Comparison of ENCODE assay signal across 8 cellular contexts in the genomic region with DNA sequence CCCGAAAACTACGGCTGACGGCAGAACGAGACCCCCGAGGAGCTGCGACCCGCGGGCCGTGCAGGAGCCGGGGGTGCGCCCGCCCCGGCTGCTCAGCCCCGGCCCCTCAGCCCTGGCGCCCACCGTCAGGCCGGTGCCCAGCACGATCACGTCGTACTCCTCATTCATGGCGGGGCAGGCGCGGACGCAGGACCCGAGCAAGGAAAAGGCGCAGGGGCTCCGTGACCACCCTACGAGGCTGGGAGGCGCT. TPM values are rescaled to one million over a fixed set of nuclear protein-coding genes. Genes with fewer than 3 reads are reported as not detected.
A peak's percentile ranks its signal among the peaks of the same experiment; 100 is the strongest.
DNase-seq lines count a peak whose midpoint lies in the region; ATAC-seq, FAIRE-seq and TF ChIP-seq lines count a peak whose summit lies in the region.

No MANE protein-coding gene starts in this region.

- peak overlapping the region; percentile 96 for H3K27ac ChIP-seq in fibroblast of lung (ENCODE audit: insufficient read depth, low read length)

- H3K4me3 ChIP-seq in fibroblast of lung (replicated peaks in 1 of 4; ENCODE audit: control extremely low read depth in 1 of 4, insufficient read depth in 1 of 4, low read depth in 3 of 4, low read length in 4 of 4) = peak overlapping the region; percentile 59 to 99 (median 92)

- no peak for FAIRE-seq in RCC 7860 (lab: Jason Lieb, UNC)

- peaks cover 52% of the 10 kb centered on the region for H3K79me2 ChIP-seq in fibroblast of lung (ENCODE audit: control insufficient read depth, insufficient read depth, low read length)

- no peaks in the 10 kb centered on the region for H3K4me1 ChIP-seq in fibroblast of lung (ENCODE audit: control insufficient read depth, extremely low read depth, insufficient read depth, low read length)

- H3K36me3 ChIP-seq in fibroblast of lung (ENCODE audit: control insufficient read depth, insufficient read depth, low read length) = no peaks in the 10 kb centered on the region

- H3K4me3 Mint-ChIP-seq in progenitor cell of endocrine pancreas (ENCODE audit: low read depth) = peak overlapping the region; percentile 82

- no peak overlapping the region for H3K4me2 ChIP-seq in fibroblast of lung (ENCODE audit: extremely low read depth, insufficient read depth, low read length)

- TF ChIP-seq CTCF in fibroblast of lung (conservative IDR thresholded peaks at IDR 0.05 in 1 of 2, IDR thresholded peaks at IDR 0.05 in 1 of 2; ENCODE audit: low read depth in 1 of 2, low read length in 2 of 2) (no peak), progenitor cell of endocrine pancreas (IDR thresholded peaks at IDR 0.05; ENCODE audit: unreplicated experiment) (no peak)

- H3K27me3 ChIP-seq in fibroblast of lung (ENCODE audit: control insufficient read depth, insufficient read depth, low read length) = no peaks in the 10 kb centered on the region

- peak; percentile 30 for ATAC-seq in GM18505 (IDR thresholded peaks at IDR 0.05; ENCODE audit: unreplicated experiment)
- ATAC-seq in HG02623 (IDR thresholded peaks at IDR 0.05; ENCODE audit: unreplicated experiment) = peak; percentile 7

- peaks cover 32% of the 10 kb centered on the region for H3K4me1 Mint-ChIP-seq in progenitor cell of endocrine pancreas (ENCODE audit: low read depth)

- H3K9me3 ChIP-seq in fibroblast of lung (ENCODE audit: control insufficient read depth, insufficient read depth, low read depth, low read length) = no peaks in the 10 kb centered on the region

- H3K27ac Mint-ChIP-seq in progenitor cell of endocrine pancreas = peak overlapping the region; percentile 98

- no peaks in the 10 kb centered on the region for H3K9me3 Mint-ChIP-seq in progenitor cell of endocrine pancreas (ENCODE audit: low read depth)

- peak overlapping the region; percentile 70 for H2AFZ ChIP-seq in fibroblast of lung (ENCODE audit: low read length)

- peaks cover 3% of the 10 kb centered on the region for H3K36me3 Mint-ChIP-seq in progenitor cell of endocrine pancreas (ENCODE audit: insufficient read depth)

- H3K9ac ChIP-seq in fibroblast of lung (ENCODE audit: insufficient read depth, low read length) = peak overlapping the region; percentile 97

- H4K20me1 ChIP-seq in fibroblast of lung (ENCODE audit: control insufficient read depth, extremely low read depth, insufficient read depth, low read length) = peaks cover 5% of the 10 kb centered on the region

- DNase-seq in RCC 7860 (ENCODE audit: low spot score) = peak; percentile 23
- DNase-seq in fibroblast of lung (ENCODE audit: low read depth in 2 of 2) = no peak
- DNase-seq in progenitor cell of endocrine pancreas (ENCODE audit: low spot score, unreplicated experiment) = no peak
- DNase-seq in NCI-H510A (lab: John Stamatoyannopoulos, UW) = no peak
- DNase-seq in MV-4-11 (lab: John Stamatoyannopoulos, UW) = no peak
- no peak for DNase-seq in medulla oblongata (ENCODE audit: extremely low spot score)

- TF ChIP-seq POLR2A in GM18505 (IDR thresholded peaks at IDR 0.05; ENCODE audit: borderline replicate concordance, extremely low read depth, insufficient read depth, insufficient read length) = no peak

- H3K27me3 Mint-ChIP-seq in progenitor cell of endocrine pancreas = no peaks in the 10 kb centered on the region

RNA-seq across cellular contexts. Expression of gene GDI2, which starts 0.2 kb away (rescaled TPM):
- total RNA-seq in fibroblast of lung (474 and 483 TPM in 2 replicates), progenitor cell of endocrine pancreas (284 and 287 TPM in 2 replicates)
- 287 and 291 TPM in 2 replicates for polyA plus RNA-seq in fibroblast of lung
- polyA plus RNA-seq in fibroblast of lung (2012) = 212 and 215 TPM in 2 replicates
- polyA minus RNA-seq in fibroblast of lung (ENCODE audit: low replicate concordance) = 29.3 and 36.2 TPM in 2 replicates
